19 cellular contexts compared by ENCODE assay signal in the genomic region with DNA sequence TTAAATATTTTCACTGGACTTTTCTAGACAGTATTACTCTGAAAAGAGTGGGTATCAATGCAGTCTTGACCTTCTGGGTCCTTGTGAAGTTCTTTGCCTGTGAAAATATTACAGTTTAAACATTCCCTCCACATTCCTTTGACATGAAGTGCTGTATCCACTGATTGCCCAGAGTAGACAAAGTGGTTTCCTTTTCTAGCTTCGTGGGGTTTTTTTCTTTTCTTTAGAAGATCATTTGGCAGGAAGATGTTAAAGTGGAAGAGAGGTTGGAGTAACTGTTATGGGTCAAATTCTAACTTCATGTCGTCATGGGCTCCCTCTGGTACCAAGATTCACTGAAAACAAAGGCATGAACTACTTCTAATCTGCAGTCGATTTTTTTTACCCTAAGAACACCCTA.
A peak's percentile ranks its signal among the peaks of the same experiment; 100 is the strongest.
DNase-seq lines count a peak whose midpoint lies in the region; ATAC-seq and TF ChIP-seq lines count a peak whose summit lies in the region.
"Had no signal": no experiment of that assay in that cellular context is flagged by ENCODE, and none has a peak within 500 bp of the region (broad histone marks: within the 10 kb centered on the region; RNA-seq: fewer than 3 reads in every experiment).

No MANE protein-coding gene starts in this region.

- intact Hi-C loops in sciatic nerve (cut with DNase I), result no loop called here

- DNase-seq in BJ (ENCODE audit: low read depth), result peak; percentile 59
- peak; percentile 53 for DNase-seq in LHCN-M2 (ENCODE audit: low read depth)
- peak; percentile 44 for DNase-seq in epidermal melanocyte (ENCODE audit: insufficient read length, low spot score)
- DNase-seq in sciatic nerve (ENCODE audit: low spot score), result no peak
- DNase-seq in germinal center (ENCODE audit: low spot score), result no peak
- no peak for DNase-seq in NCI-H1092 treated with DMSO at 0.1 percent for 48 hours (lab: John Stamatoyannopoulos, UW)
- no peak for DNase-seq in NCI-H2171 treated with DMSO at 0.1 percent for 48 hours (lab: John Stamatoyannopoulos, UW)
- DNase-seq: C1 segment of cervical spinal cord; effector memory CD4-positive, alpha-beta T cell; NCI-H1417; NCI-H446; stimulated activated naive CD8-positive, alpha-beta T cell treated with anti-CD3 and anti-CD28 coated beads, Interleukin-15, Interleukin-2, amounts not matched to agents 100 U/mL and 50 U/mL, for 24 hours; WERI-Rb-1 had no signal

- no peak overlapping the region for H3K4me3 ChIP-seq in BJ (ENCODE audit: low read depth, low read length)
- H3K4me3 ChIP-seq: gastroesophageal sphincter, skin epidermis had no signal

- POLR2A ChIA-PET in BJ (lab: Charles Lee), result interaction anchor here (0.7 kb wide), 1 partner anchor 257 kb away, joined by 3 read pairs; no protein-coding TSS in a partner anchor

- H3K27me3 ChIP-seq in BJ (ENCODE audit: control insufficient read depth, insufficient read depth, low read length), result no peaks in the 10 kb centered on the region
- H3K27me3 ChIP-seq: ascending aorta, gastroesophageal sphincter, neutrophil had no signal

- no peaks in the 10 kb centered on the region for H3K36me3 ChIP-seq in BJ (ENCODE audit: control insufficient read depth, insufficient read depth, low read length)
- H3K36me3 ChIP-seq: ascending aorta, gastroesophageal sphincter, neutrophil, WERI-Rb-1 had no signal

- no peak for TF ChIP-seq CTCF in BJ (IDR thresholded peaks at IDR 0.05; ENCODE audit: insufficient read depth, low read depth, low read length)

- CTCF ChIA-PET in BJ (lab: Yijun Ruan, JAX), result no interaction called here

- ATAC-seq in sciatic nerve, result peak; percentile 44
- ATAC-seq in GM19351 (IDR thresholded peaks at IDR 0.05; ENCODE audit: unreplicated experiment), result no peak
- ATAC-seq: gastroesophageal sphincter; SK-N-SH treated with all-trans-retinoic acid at 6 μM for 48 hours; stimulated activated naive CD8-positive, alpha-beta T cell treated with anti-CD3 and anti-CD28 coated beads, Interleukin-15, Interleukin-2, amounts not matched to agents 100 U/mL and 50 U/mL, for 24 hours had no signal

Comparison
In these comparisons a context has a peak if more than half of its experiments do, and no peak if none do; other contexts are left out.
1. DNase-seq: peak in BJ (single experiment), LHCN-M2 (single experiment) and epidermal melanocyte (single experiment); none in sciatic nerve (single experiment), germinal center (single experiment), NCI-H1092 treated with DMSO at 0.1 percent for 48 hours (single experiment) and NCI-H2171 treated with DMSO at 0.1 percent for 48 hours (single experiment).